In the genomic region with DNA sequence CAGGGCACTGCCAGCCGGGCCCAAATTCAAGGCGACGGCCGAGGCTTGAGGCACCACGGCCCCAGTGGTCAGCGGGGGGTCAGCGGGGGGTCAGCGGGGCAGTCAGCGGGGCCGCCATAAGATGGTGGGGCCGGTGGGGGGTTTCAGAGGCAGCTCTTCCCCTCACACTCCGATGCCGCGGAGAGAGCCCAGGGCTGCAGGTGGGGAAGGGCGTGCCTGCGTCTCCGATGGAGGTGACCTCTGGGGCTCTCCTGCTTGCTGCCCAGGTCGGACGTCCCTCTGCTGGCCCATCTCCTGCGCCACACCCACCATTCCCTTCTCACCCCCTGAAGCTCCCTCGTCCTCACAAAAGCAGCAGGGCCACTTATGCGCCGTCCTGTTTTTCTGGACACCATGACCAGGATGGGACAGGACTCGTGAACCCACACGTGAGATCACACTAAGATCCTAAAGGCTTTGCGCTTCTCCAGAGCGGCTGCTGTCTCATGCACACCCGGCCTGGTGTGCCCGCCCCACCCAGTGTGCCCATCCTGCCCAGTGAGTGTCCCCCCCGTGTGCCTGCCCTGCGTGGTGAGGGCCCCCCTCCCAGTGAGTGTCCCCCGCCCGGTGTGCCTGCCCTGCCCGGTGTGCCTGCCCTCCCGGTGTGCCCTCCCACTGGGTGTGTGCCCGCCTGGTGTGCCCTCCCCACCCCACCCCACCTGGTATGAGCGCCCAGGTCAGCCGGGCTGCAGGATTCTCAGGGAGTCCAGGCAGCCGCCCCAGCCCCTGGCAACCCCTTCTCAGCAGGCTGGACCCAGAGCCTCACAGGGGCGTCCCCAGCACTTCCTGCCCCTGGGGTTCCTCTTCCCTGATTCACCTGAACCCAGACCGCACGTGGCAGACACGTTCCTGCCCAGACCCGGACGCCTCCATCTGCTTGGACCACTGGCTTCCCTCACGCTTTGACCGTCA, we compare ENCODE assay signal across 2 cellular contexts.
TF ChIP-seq lines count a peak whose summit lies in the region.

No MANE protein-coding gene starts in this region.

TF ChIP-seq in liver, 16 proteins besides CTCF, POLR2A, EP300 and RAD21:
- TF ChIP-seq ATF3 (IDR thresholded peaks at IDR 0.05), result no peak
- TF ChIP-seq NR2F2 (IDR thresholded peaks at IDR 0.05), result no peak
- TF ChIP-seq GABPA (IDR thresholded peaks at IDR 0.05 in 1 of 2, conservative IDR thresholded peaks at IDR 0.05 in 1 of 2), result no peak
- TF ChIP-seq JUND (IDR thresholded peaks at IDR 0.05), result no peak
- TF ChIP-seq TAF1 (conservative IDR thresholded peaks at IDR 0.05), result no peak
- TF ChIP-seq HNF4A (conservative IDR thresholded peaks at IDR 0.05), result no peak
- no peak for TF ChIP-seq ZBTB33 (IDR thresholded peaks at IDR 0.05)

TF ChIP-seq in HepG2, 621 proteins besides CTCF, POLR2A, EP300 and RAD21 (continued from another document):
- TF ChIP-seq NFE2L2 (IDR thresholded peaks at IDR 0.05; ENCODE audit: low read length) (no peak), NFYC (CRISPR knock-in tag; IDR thresholded peaks at IDR 0.05) (no peak), SUZ12 (IDR thresholded peaks at IDR 0.05; ENCODE audit: low read depth, low read length) (no peak), ZNF317 (CRISPR knock-in tag; IDR thresholded peaks at IDR 0.05) (no peak), ZNF614 (CRISPR knock-in tag; IDR thresholded peaks at IDR 0.05; ENCODE audit: borderline replicate concordance) (no peak), ZNF564 (CRISPR knock-in tag; IDR thresholded peaks at IDR 0.05) (no peak), JUNB (CRISPR knock-in tag; IDR thresholded peaks at IDR 0.05; ENCODE audit: borderline replicate concordance) (no peak), FOSL2 (CRISPR knock-in tag; IDR thresholded peaks at IDR 0.05) (no peak), AKNA (CRISPR knock-in tag; IDR thresholded peaks at IDR 0.05; ENCODE audit: borderline replicate concordance) (no peak), FOSL1 (CRISPR knock-in tag; IDR thresholded peaks at IDR 0.05; ENCODE audit: borderline replicate concordance) (no peak), CEBPZ (IDR thresholded peaks at IDR 0.05; ENCODE audit: low read length) (no peak), SRSF1 (optimal IDR thresholded peaks at IDR 0.05; ENCODE audit: low read depth, low read length) (no peak)
- TF ChIP-seq, protein P1, sequence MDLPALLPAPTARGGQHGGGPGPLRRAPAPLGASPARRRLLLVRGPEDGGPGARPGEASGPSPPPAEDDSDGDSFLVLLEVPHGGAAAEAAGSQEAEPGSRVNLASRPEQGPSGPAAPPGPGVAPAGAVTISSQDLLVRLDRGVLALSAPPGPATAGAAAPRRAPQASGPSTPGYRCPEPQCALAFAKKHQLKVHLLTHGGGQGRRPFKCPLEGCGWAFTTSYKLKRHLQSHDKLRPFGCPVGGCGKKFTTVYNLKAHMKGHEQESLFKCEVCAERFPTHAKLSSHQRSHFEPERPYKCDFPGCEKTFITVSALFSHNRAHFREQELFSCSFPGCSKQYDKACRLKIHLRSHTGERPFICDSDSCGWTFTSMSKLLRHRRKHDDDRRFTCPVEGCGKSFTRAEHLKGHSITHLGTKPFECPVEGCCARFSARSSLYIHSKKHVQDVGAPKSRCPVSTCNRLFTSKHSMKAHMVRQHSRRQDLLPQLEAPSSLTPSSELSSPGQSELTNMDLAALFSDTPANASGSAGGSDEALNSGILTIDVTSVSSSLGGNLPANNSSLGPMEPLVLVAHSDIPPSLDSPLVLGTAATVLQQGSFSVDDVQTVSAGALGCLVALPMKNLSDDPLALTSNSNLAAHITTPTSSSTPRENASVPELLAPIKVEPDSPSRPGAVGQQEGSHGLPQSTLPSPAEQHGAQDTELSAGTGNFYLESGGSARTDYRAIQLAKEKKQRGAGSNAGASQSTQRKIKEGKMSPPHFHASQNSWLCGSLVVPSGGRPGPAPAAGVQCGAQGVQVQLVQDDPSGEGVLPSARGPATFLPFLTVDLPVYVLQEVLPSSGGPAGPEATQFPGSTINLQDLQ (CRISPR knock-in tag; IDR thresholded peaks at IDR 0.05), result no peak
- TF ChIP-seq, protein P2, sequence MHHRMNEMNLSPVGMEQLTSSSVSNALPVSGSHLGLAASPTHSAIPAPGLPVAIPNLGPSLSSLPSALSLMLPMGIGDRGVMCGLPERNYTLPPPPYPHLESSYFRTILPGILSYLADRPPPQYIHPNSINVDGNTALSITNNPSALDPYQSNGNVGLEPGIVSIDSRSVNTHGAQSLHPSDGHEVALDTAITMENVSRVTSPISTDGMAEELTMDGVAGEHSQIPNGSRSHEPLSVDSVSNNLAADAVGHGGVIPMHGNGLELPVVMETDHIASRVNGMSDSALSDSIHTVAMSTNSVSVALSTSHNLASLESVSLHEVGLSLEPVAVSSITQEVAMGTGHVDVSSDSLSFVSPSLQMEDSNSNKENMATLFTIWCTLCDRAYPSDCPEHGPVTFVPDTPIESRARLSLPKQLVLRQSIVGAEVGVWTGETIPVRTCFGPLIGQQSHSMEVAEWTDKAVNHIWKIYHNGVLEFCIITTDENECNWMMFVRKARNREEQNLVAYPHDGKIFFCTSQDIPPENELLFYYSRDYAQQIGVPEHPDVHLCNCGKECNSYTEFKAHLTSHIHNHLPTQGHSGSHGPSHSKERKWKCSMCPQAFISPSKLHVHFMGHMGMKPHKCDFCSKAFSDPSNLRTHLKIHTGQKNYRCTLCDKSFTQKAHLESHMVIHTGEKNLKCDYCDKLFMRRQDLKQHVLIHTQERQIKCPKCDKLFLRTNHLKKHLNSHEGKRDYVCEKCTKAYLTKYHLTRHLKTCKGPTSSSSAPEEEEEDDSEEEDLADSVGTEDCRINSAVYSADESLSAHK (CRISPR knock-in tag; IDR thresholded peaks at IDR 0.05; ENCODE audit: borderline replicate concordance), result no peak
- TF ChIP-seq, protein P3, sequence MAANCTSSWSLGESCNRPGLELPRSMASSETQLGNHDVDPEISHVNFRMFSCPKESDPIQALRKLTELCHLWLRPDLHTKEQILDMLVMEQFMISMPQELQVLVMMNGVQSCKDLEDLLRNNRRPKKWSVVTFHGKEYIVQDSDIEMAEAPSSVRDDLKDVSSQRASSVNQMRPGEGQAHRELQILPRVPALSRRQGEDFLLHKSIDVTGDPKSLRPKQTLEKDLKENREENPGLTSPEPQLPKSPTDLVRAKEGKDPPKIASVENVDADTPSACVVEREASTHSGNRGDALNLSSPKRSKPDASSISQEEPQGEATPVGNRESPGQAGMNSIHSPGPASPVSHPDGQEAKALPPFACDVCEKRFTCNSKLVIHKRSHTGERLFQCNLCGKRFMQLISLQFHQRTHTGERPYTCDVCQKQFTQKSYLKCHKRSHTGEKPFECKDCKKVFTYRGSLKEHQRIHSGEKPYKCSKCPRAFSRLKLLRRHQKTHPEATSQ (CRISPR knock-in tag; IDR thresholded peaks at IDR 0.05; ENCODE audit: borderline replicate concordance), result no peak
